12 cellular contexts compared by ENCODE assay signal in the genomic region with DNA sequence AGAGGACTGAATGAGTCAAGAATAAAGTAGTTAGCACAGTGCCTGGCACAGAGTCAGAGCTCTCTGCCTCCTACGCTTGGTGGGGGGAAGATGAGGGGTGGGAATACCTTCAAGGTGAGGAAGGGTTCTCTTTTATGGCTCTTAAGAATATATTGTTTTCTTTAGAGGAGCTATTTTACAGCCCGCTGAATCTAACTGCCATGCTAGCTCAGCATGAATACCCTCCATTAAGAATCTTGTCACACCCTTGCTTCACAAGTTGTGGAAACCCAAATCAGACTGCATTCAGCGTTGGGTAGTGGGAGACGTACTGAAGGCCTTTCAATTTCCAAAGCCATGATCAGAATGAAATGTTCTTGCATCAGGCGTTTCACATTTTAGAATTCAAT. TPM values are rescaled to one million over a fixed set of nuclear protein-coding genes. Genes with fewer than 3 reads are reported as not detected.
DNase-seq lines count a peak whose midpoint lies in the region; ATAC-seq, FAIRE-seq and TF ChIP-seq lines count a peak whose summit lies in the region.
"Had no signal": no experiment of that assay in that cellular context is flagged by ENCODE, and none has a peak within 500 bp of the region (broad histone marks: within the 10 kb centered on the region; RNA-seq: fewer than 3 reads in every experiment).

No MANE protein-coding gene starts in this region.

- no peaks in the 10 kb centered on the region for H3K27me3 ChIP-seq in BLaER1
- H3K27me3 ChIP-seq in Loucy (ENCODE audit: insufficient read depth, low read length, poor library complexity, severe bottlenecking) = no peaks in the 10 kb centered on the region
- no peaks in the 10 kb centered on the region for H3K27me3 ChIP-seq in H1 (replicated peaks in 1 of 4; ENCODE audit: control insufficient read depth in 3 of 4, extremely low read depth in 1 of 4, insufficient read depth in 3 of 4, low read length in 3 of 4)
- H3K27me3 ChIP-seq in neural progenitor cell = no peaks in the 10 kb centered on the region
- H3K27me3 ChIP-seq: SJSA1 had no signal

- no peak overlapping the region for H3K56ac ChIP-seq in H1 (replicated peaks; ENCODE audit: insufficient read length, low read depth, low read length)

- no peak overlapping the region for H3K4me3 Mint-ChIP-seq in neural progenitor cell
- H3K4me3 Mint-ChIP-seq in stimulated activated naive CD8-positive, alpha-beta T cell treated with anti-CD3 and anti-CD28 coated beads, Interleukin-15, amount 100 ng/mL, for 72 hours = no peak overlapping the region

- 0 out of 2 replicates have a peak overlapping the region, but pooled peaks have one; percentile 0 for H2AFZ ChIP-seq in Loucy (ENCODE audit: low read length)
- no peak overlapping the region for H2AFZ ChIP-seq in H1 (ENCODE audit: low read length)
- peak overlapping the region; percentile 46 for H2AFZ ChIP-seq in neural progenitor cell (replicated peaks)

- H4K8ac ChIP-seq in H1 (ENCODE audit: extremely low read depth, insufficient read depth, low read length) = no peak overlapping the region

- H3K79me2 ChIP-seq in Loucy (ENCODE audit: insufficient read depth, low read length) = no peaks in the 10 kb centered on the region
- H3K79me2 ChIP-seq in H1 (ENCODE audit: control insufficient read depth in 1 of 2, insufficient read depth in 2 of 2, low read length in 2 of 2) = no peaks in the 10 kb centered on the region; a peak in 1 of 4 replicates
- H3K79me2 ChIP-seq in neural progenitor cell (ENCODE audit: low read depth) = no peaks in the 10 kb centered on the region

- no peaks in the 10 kb centered on the region; the same call in 1 of the 2 replicates for H3K79me1 ChIP-seq in H1 (ENCODE audit: low read depth, low read length)

- no peak overlapping the region for H4K5ac ChIP-seq in H1 (ENCODE audit: insufficient read length, low read depth, low read length)

- H3K4me3 ChIP-seq in BLaER1 (no peak overlapping the region), Loucy (ENCODE audit: low read length, poor library complexity, severe bottlenecking) (no peak overlapping the region), H1 (ENCODE audit: extremely low read depth in 1 of 4, insufficient read depth in 2 of 4, low read depth in 3 of 4, low read length in 4 of 4) (no peak overlapping the region), neural progenitor cell (no peak overlapping the region)
- H3K4me3 ChIP-seq: SJSA1 had no signal

- no peak for DNase-seq in H1 (ENCODE audit: low read depth in 1 of 2, low spot score in 2 of 2)
- DNase-seq in neural progenitor cell (ENCODE audit: low spot score) = no peak
- no peak for DNase-seq in SHP77 treated with DMSO at 0.1 percent for 48 hours (lab: John Stamatoyannopoulos, UW)
- DNase-seq in globus pallidus (ENCODE audit: low spot score) = no peak
- no peak for DNase-seq in GM20000 (ENCODE audit: low spot score)
- DNase-seq in stimulated activated naive CD8-positive, alpha-beta T cell treated with anti-CD3 and anti-CD28 coated beads, Interleukin-15, amount 100 ng/mL, for 72 hours = no peak
- DNase-seq: NCI-H1694 treated with DMSO at 0.1 percent for 48 hours, NCI-H345, NCI-H524 treated with DMSO at 0.1 percent for 48 hours had no signal

- 0 out of 2 replicates have a peak overlapping the region, but pooled peaks have one; percentile 39 for H2AK5ac ChIP-seq in H1 (ENCODE audit: low read depth, low read length)

- no peak for TF ChIP-seq POLR2A in H1 (IDR thresholded peaks at IDR 0.05; ENCODE audit: control extremely low read depth in 1 of 2, low read depth in 2 of 2, low read length in 2 of 2)

- 89% methylated on average over 5 of the region's 5 CpGs; no CpG with 5 or more reads in 1 of the 2 experiments for WGBS in H1 (ENCODE audit: extremely low coverage in 1 of 2, insufficient coverage in 1 of 2, insufficient read length in 1 of 2, insufficient replicate concordance in 2 of 2, low coverage in 1 of 2, low lambda C conversion rate in 2 of 2, missing lambda C conversion rate in 1 of 2), 2 experiments

- H3K18ac ChIP-seq in H1 (ENCODE audit: extremely low read depth, low read length) = no peak overlapping the region; the same call in 1 of the 2 replicates

- H3K9me2 ChIP-seq in Loucy (replicated peaks; ENCODE audit: low read depth, low read length) = no peaks in the 10 kb centered on the region

- ATAC-seq in stimulated activated naive CD8-positive, alpha-beta T cell treated with anti-CD3 and anti-CD28 coated beads, Interleukin-15, amount 100 ng/mL, for 72 hours = no peak

- peaks cover 13% of the 10 kb centered on the region for H3F3A ChIP-seq in Loucy (ENCODE audit: low read depth)
- peaks cover 8% of the 10 kb centered on the region for H3F3A ChIP-seq in neural progenitor cell (ENCODE audit: low read depth)

- H3K23ac ChIP-seq in H1 (ENCODE audit: insufficient read length) = no peak overlapping the region

- no peak for TF ChIP-seq RAD21 in H1 (IDR thresholded peaks at IDR 0.05 in 1 of 2, conservative IDR thresholded peaks at IDR 0.05 in 1 of 2; ENCODE audit: low read depth in 2 of 2, low read length in 2 of 2)

- no peak for FAIRE-seq in H1 (lab: Jason Lieb, UNC)

- no peaks in the 10 kb centered on the region for H3K9me3 Mint-ChIP-seq in neural progenitor cell
- no peaks in the 10 kb centered on the region for H3K9me3 Mint-ChIP-seq in stimulated activated naive CD8-positive, alpha-beta T cell treated with anti-CD3 and anti-CD28 coated beads, Interleukin-15, amount 100 ng/mL, for 72 hours

- no peaks in the 10 kb centered on the region for H3K23me2 ChIP-seq in H1 (ENCODE audit: low read depth, low read length)

- peaks cover 32% of the 10 kb centered on the region for H3K4me1 Mint-ChIP-seq in neural progenitor cell
- peaks cover 20% of the 10 kb centered on the region for H3K4me1 Mint-ChIP-seq in stimulated activated naive CD8-positive, alpha-beta T cell treated with anti-CD3 and anti-CD28 coated beads, Interleukin-15, amount 100 ng/mL, for 72 hours

- H3K27ac ChIP-seq in BLaER1 (no peak overlapping the region), H1 (ENCODE audit: low read depth, low read length) (no peak overlapping the region), neural progenitor cell (no peak overlapping the region)
- H3K27ac ChIP-seq: SJSA1 had no signal

- H4K20me1 ChIP-seq in BLaER1 (no peaks in the 10 kb centered on the region), Loucy (ENCODE audit: insufficient read depth, low read length, poor library complexity, severe bottlenecking) (no peaks in the 10 kb centered on the region), H1 (replicated peaks in 1 of 2; ENCODE audit: control insufficient read depth in 1 of 2, insufficient read depth in 2 of 2, low read length in 2 of 2) (peaks cover 0 to 2% of the 10 kb centered on the region in 2 experiments), neural progenitor cell (ENCODE audit: low read depth) (no peaks in the 10 kb centered on the region)

- H3K9me3 ChIP-seq in BLaER1 = no peaks in the 10 kb centered on the region
- no peaks in the 10 kb centered on the region for H3K9me3 ChIP-seq in Loucy (ENCODE audit: insufficient read depth, low read depth, low read length)
- H3K9me3 ChIP-seq in H1 (ENCODE audit: insufficient read depth in 2 of 2, low read depth in 1 of 2, low read length in 1 of 2) = no peaks in the 10 kb centered on the region
- H3K9me3 ChIP-seq in neural progenitor cell (ENCODE audit: low read depth) = no peaks in the 10 kb centered on the region
- H3K9me3 ChIP-seq: SJSA1 had no signal

- H2BK15ac ChIP-seq in H1 (ENCODE audit: low read length) = no peak overlapping the region

- no peak overlapping the region for H3K27ac Mint-ChIP-seq in neural progenitor cell
- H3K27ac Mint-ChIP-seq in stimulated activated naive CD8-positive, alpha-beta T cell treated with anti-CD3 and anti-CD28 coated beads, Interleukin-15, amount 100 ng/mL, for 72 hours = no peak overlapping the region

- H2BK12ac ChIP-seq in H1 (ENCODE audit: low read depth, low read length) = peak overlapping the region; percentile 19; the same call in 1 of the 2 replicates

- H3K36me3 Mint-ChIP-seq in neural progenitor cell = no peaks in the 10 kb centered on the region

- H2BK5ac ChIP-seq in H1 (ENCODE audit: low read depth, low read length) = no peak overlapping the region

- no peak overlapping the region for H3K4ac ChIP-seq in H1 (replicated peaks; ENCODE audit: insufficient read length, low read depth, low read length)

- H3K9ac ChIP-seq in BLaER1 = no peak overlapping the region
- no peak overlapping the region for H3K9ac ChIP-seq in Loucy (ENCODE audit: low read depth, low read length, poor library complexity, severe bottlenecking)
- H3K9ac ChIP-seq in H1 (replicated peaks in 1 of 4; ENCODE audit: extremely low read depth in 1 of 4, low read depth in 3 of 4, low read length in 3 of 4) = peak overlapping the region in 1 of 4 experiments; percentile 11; a peak in 1 of 7 replicates
- no peak overlapping the region for H3K9ac ChIP-seq in neural progenitor cell

- no peak overlapping the region for H3K14ac ChIP-seq in H1 (ENCODE audit: insufficient read length)

- no peak overlapping the region for H2BK120ac ChIP-seq in H1 (replicated peaks; ENCODE audit: low read depth, low read length)

- POLR2A ChIA-PET in H1 (lab: Charles Lee; ENCODE audit: partially characterized antibody) = interaction anchor here (0.6 kb wide), 1 partner anchor 66 kb away, joined by 4 read pairs; no protein-coding TSS in a partner anchor

- no peaks in the 10 kb centered on the region for H3K36me3 ChIP-seq in BLaER1
- no peaks in the 10 kb centered on the region for H3K36me3 ChIP-seq in Loucy (ENCODE audit: insufficient read depth, low read length)
- H3K36me3 ChIP-seq in H1 (ENCODE audit: control insufficient read depth in 2 of 4, insufficient read depth in 4 of 4, low read length in 3 of 4) = no peaks in the 10 kb centered on the region
- H3K36me3 ChIP-seq in neural progenitor cell = no peaks in the 10 kb centered on the region
- H3K36me3 ChIP-seq: SJSA1 had no signal

- H3K27me3 Mint-ChIP-seq in neural progenitor cell (ENCODE audit: insufficient read depth, low read depth) = peaks cover 3% of the 10 kb centered on the region
- no peaks in the 10 kb centered on the region for H3K27me3 Mint-ChIP-seq in stimulated activated naive CD8-positive, alpha-beta T cell treated with anti-CD3 and anti-CD28 coated beads, Interleukin-15, amount 100 ng/mL, for 72 hours

- H2BK20ac ChIP-seq in H1 (ENCODE audit: low read length) = no peak overlapping the region

- H4K91ac ChIP-seq in H1 (replicated peaks; ENCODE audit: insufficient read length, low read length) = no peak overlapping the region

- CTCF ChIA-PET in H1 (lab: Charles Lee; ENCODE audit: partially characterized antibody) = interaction anchor here (1.2 to 2.6 kb wide), 5 partner anchors 9 to 126 kb away, joined by 3 to 8 read pairs (median 4); no protein-coding TSS in a partner anchor

- peaks cover 42% of the 10 kb centered on the region for H3K4me1 ChIP-seq in BLaER1
- H3K4me1 ChIP-seq in Loucy (ENCODE audit: insufficient read depth, low read length, poor library complexity, severe bottlenecking) = peaks cover 59% of the 10 kb centered on the region
- peaks cover 2 to 13% (median 7%) of the 10 kb centered on the region in 4 experiments; a peak in 6 of 7 replicates for H3K4me1 ChIP-seq in H1 (replicated peaks in 1 of 4; ENCODE audit: control insufficient read depth in 3 of 4, insufficient read depth in 4 of 4, low read length in 3 of 4)
- peaks cover 28% of the 10 kb centered on the region for H3K4me1 ChIP-seq in neural progenitor cell

- H3K4me2 ChIP-seq in BLaER1 (peak overlapping the region; percentile 73; the same call in 1 of the 2 replicates), Loucy (ENCODE audit: low read depth, low read length, poor library complexity, severe bottlenecking) (no peak overlapping the region), H1 (ENCODE audit: insufficient read depth in 1 of 2, low read depth in 2 of 2, low read length in 2 of 2) (peak overlapping the region; percentile 8 to 32; a peak in 1 of 4 replicates), neural progenitor cell (peak overlapping the region; percentile 28)

- TF ChIP-seq CTCF in Loucy (conservative IDR thresholded peaks at IDR 0.05; ENCODE audit: low read length) = no peak
- no peak for TF ChIP-seq CTCF in H1 (IDR thresholded peaks at IDR 0.05; ENCODE audit: control extremely low read depth in 1 of 3, insufficient read depth in 1 of 3, low read depth in 1 of 3, low read length in 3 of 3)
- no peak for TF ChIP-seq CTCF in neural progenitor cell (IDR thresholded peaks at IDR 0.05)
- no peak for TF ChIP-seq CTCF in GM20000 (IDR thresholded peaks at IDR 0.05; ENCODE audit: extremely low read depth, missing control alignments)

- no peak for TF ChIP-seq EP300 in H1 (IDR thresholded peaks at IDR 0.05; ENCODE audit: borderline replicate concordance in 1 of 2, low read depth in 2 of 2, low read length in 2 of 2)

RNA-seq across cellular contexts. Expression of a gene that starts 57.9 kb away (rescaled TPM):
- 10.2 and 10.6 TPM in 2 replicates for total RNA-seq in H1 (2021; fragmentation: NEBNext Ultra II Directional; extraction: Animal tissue kit (Norgen Biotek cat#: 25700))
- polyA plus RNA-seq in H1 (2011; rRNA removed) = 7.7 and 10.7 TPM in 2 replicates
- polyA plus RNA-seq in H1 (2011; cell fraction: cytosol; rRNA removed) = 7.1 TPM
- polyA plus RNA-seq in H1 (2011; cell fraction: nucleus; rRNA removed) = 14.6 TPM
- 7.5 to 10.1 TPM (median 8.7 TPM) in 4 replicates for polyA plus RNA-seq in H1 (2012, experiment 1 of 2)
- 9.5 TPM for polyA plus RNA-seq in H1 (2012, experiment 2 of 2)
- polyA plus RNA-seq in H1 (2013, experiment 1 of 2) = 3.7 TPM
- polyA plus RNA-seq in H1 (2013, experiment 2 of 2) = 4.0 TPM
- polyA minus RNA-seq in H1 (2011; rRNA and poly(A)+ RNA removed) = 4.5 TPM in 2 replicates
- polyA minus RNA-seq in H1 (2011; cell fraction: cytosol; rRNA and poly(A)+ RNA removed) = 5.1 TPM
- polyA minus RNA-seq in H1 (2011; cell fraction: nucleus; rRNA and poly(A)+ RNA removed) = 10.8 TPM
- 0.37 and 0.84 TPM in 2 replicates for total RNA-seq in neural progenitor cell (ENCODE audit: low replicate concordance)
